Comparison of ENCODE assay signal across 27 cellular contexts in the genomic region with DNA sequence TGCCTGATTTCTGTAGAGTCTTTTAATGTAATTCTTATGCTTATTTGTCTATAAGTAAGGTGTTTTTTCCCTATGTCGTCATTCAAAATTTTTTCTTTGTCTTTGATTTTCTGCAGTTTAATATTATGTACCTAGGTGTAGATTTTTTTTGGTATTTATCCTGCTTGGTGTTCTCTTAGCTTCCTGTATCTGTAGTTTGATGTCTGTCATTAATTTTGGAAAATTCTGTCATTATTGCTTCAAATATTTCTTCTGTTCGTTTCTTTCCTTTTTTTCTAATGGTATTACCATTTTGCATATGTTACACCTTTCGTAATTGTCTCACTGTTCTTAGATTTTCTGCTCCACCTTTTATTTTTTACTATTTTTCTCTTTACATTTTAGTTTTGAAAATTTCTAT.
"Had no signal": no experiment of that assay in that cellular context is flagged by ENCODE, and none has a peak within 500 bp of the region (broad histone marks: within the 10 kb centered on the region; RNA-seq: fewer than 3 reads in every experiment).

No MANE protein-coding gene starts in this region.

- H3K4me1 ChIP-seq: stomach, suprapubic skin, testis, thyroid gland, tibial artery, tibial nerve, transverse colon, upper lobe of left lung, upper lobe of right lung, uterus, vagina had no signal

- H3K4me3 ChIP-seq: stomach, suprapubic skin, testis, thoracic aorta, thyroid gland, tibial artery, tibial nerve, transverse colon, upper lobe of left lung, upper lobe of right lung, uterus, vagina had no signal

- ATAC-seq: stimulated activated effector memory CD8-positive, alpha-beta T cell treated with anti-CD3 and anti-CD28 coated beads, Interleukin-12 subunit alpha, Interleukin-12 subunit beta, amount 100 ng/mL, for 72 hours; stimulated activated memory B cell treated with anti-CD40 and anti-IgM and Interleukin-4, amounts not matched to agents 10 μg/mL and 1 μg/mL and 100 μg/mL, for 72 hours; stimulated activated naive B cell treated with anti-CD40 and anti-IgM and Interleukin-4, amounts not matched to agents 10 μg/mL and 1 μg/mL and 100 μg/mL, for 72 hours; stimulated activated naive CD8-positive, alpha-beta T cell treated with anti-CD3 and anti-CD28 coated beads, Interleukin-15, amount 100 ng/mL, for 72 hours; stimulated activated naive CD8-positive, alpha-beta T cell treated with anti-CD3 and anti-CD28 coated beads, Interleukin-15, Interleukin-2, amounts not matched to agents 100 U/mL and 50 U/mL, for 24 hours; upper lobe of right lung had no signal

- H3K36me3 ChIP-seq: stomach, suprapubic skin, thoracic aorta, thyroid gland, tibial artery, tibial nerve, transverse colon, upper lobe of left lung, upper lobe of right lung, vagina had no signal

- H3K27ac ChIP-seq: stomach, suprapubic skin, testis, thoracic aorta, thyroid gland, tibial artery, tibial nerve, transverse colon, upper lobe of left lung, upper lobe of right lung, uterus, vagina had no signal

- H3K9me3 ChIP-seq: stomach, suprapubic skin, testis, thoracic aorta, thyroid gland, tibial artery, tibial nerve, transverse colon, upper lobe of left lung, upper lobe of right lung, uterus, vagina had no signal

- FAIRE-seq: urothelium cell line had no signal

- DNase-seq: stimulated activated CD4-positive, alpha-beta T cell treated with anti-CD3 and anti-CD28 coated beads, Interleukin-2, amount 100 ng/mL, for 48 hours; stimulated activated CD4-positive, alpha-beta T cell treated with anti-CD3 and anti-CD28 coated beads, Interleukin-4, amount 100 ng/mL, for 1 hour; stimulated activated CD4-positive, alpha-beta T cell treated with anti-CD3 and anti-CD28 coated beads, Interleukin-4, amount 100 ng/mL, for 24 hours; stimulated activated CD4-positive, alpha-beta T cell treated with anti-CD3 and anti-CD28 coated beads, Interleukin-4, amount 100 ng/mL, for 4 hours; stimulated activated CD8-positive, alpha-beta memory T cell treated with anti-CD3 and anti-CD28 coated beads, Interleukin-4, amount 100 ng/mL, for 48 hours; stimulated activated naive B cell treated with anti-CD40 and anti-IgM and Interleukin-4, amounts not matched to agents 10 μg/mL and 1 μg/mL and 100 μg/mL, for 72 hours; stimulated activated naive CD4-positive, alpha-beta T cell; stimulated activated naive CD4-positive, alpha-beta T cell treated with Interleukin-2 at 50 U/mL for 16 hours; stimulated activated naive CD8-positive, alpha-beta T cell treated with anti-CD3 and anti-CD28 coated beads, Interleukin-15, amount 100 ng/mL, for 72 hours; stimulated activated naive CD8-positive, alpha-beta T cell treated with anti-CD3 and anti-CD28 coated beads, Interleukin-15, Interleukin-2, amounts not matched to agents 100 U/mL and 50 U/mL, for 24 hours; stomach; substantia nigra; testis; thyroid gland; tibial artery; transverse colon; trophoblast cell; upper lobe of left lung; upper lobe of right lung; uterus had no signal
